Comparison of ENCODE assay signal across 9 cellular contexts in the genomic region with DNA sequence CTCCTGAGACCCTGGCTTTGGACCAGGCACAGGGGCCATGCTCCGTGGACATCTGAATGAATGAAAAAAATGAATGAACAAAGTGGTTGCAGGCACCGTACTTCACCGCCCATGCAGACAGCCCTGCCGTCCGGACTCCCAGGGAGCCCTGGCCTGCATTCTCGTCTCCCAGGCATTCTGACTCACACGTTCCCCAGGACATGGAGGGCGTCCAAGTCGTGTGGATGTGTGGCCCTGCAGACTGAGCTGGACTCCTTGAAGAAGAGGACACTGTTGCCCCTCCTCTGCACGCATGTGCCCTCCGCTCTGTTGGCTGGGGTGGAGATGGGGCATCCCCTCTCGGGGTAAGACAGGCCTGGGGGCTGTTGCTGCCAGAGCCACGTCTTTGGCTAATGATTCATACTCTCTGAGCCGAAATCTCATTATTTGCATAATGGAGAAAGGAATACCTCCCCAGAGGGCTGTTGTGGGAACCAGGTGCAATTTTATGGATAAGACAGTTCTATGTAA. TPM values are rescaled to one million over a fixed set of nuclear protein-coding genes. Genes with fewer than 3 reads are reported as not detected.
DNase-seq lines count a peak whose midpoint lies in the region; ATAC-seq and TF ChIP-seq lines count a peak whose summit lies in the region.
"Had no signal": no experiment of that assay in that cellular context is flagged by ENCODE, and none has a peak within 500 bp of the region (broad histone marks: within the 10 kb centered on the region; RNA-seq: fewer than 3 reads in every experiment).

No MANE protein-coding gene starts in this region.

- H3K27me3 Mint-ChIP-seq in Calu3 (ENCODE audit: unreplicated experiment), result peaks cover 28% of the 10 kb centered on the region

- no peak overlapping the region for H3K4me3 Mint-ChIP-seq in Calu3 (ENCODE audit: low read depth, unreplicated experiment)

- DNase-seq in Calu3 (peak; percentile 56), NCI-H526 (lab: John Stamatoyannopoulos, UW) (peak; percentile 91 to 94), fibroblast of peridontal ligament (ENCODE audit: extremely low read depth) (peak; percentile 89), pons (ENCODE audit: low spot score) (peak; percentile 8), ecto neural progenitor cell (ENCODE audit: low spot score) (no peak), DMS53 treated with DMSO at 0.1 percent for 48 hours (lab: John Stamatoyannopoulos, UW; ENCODE audit: unreplicated experiment) (no peak)
- DNase-seq in activated T-cell treated with anti-CD3 and anti-CD28 coated beads, Interleukin-2, amount 50 U/mL, for 1 hour, result no peak
- DNase-seq: stimulated activated naive CD4-positive, alpha-beta T cell treated with Interleukin-2 at 50 U/mL for 16 hours had no signal

- peaks cover 7% of the 10 kb centered on the region for H3K4me1 Mint-ChIP-seq in Calu3 (ENCODE audit: low read depth, unreplicated experiment)

- peaks cover 5% of the 10 kb centered on the region for H3K36me3 Mint-ChIP-seq in Calu3 (ENCODE audit: insufficient read depth, unreplicated experiment)

- TF ChIP-seq CTCF in Calu3 (IDR thresholded peaks at IDR 0.05; ENCODE audit: unreplicated experiment), result no peak

- no peak overlapping the region for H3K27ac Mint-ChIP-seq in Calu3 (ENCODE audit: unreplicated experiment)

- no peak for ATAC-seq in GM21515 (IDR thresholded peaks at IDR 0.05; ENCODE audit: unreplicated experiment)

- peaks cover 3% of the 10 kb centered on the region for H3K9me3 Mint-ChIP-seq in Calu3 (ENCODE audit: low read depth, unreplicated experiment)

- intact Hi-C loops in Calu3 (cut with micrococcal nuclease; ENCODE audit: unreplicated experiment), result no loop called here

- CTCF ChIA-PET in Calu3 (lab: Charles Lee), result no interaction called here

- no TSS peak for BruUV-seq in Calu3 (replicated peaks; lab: Mats Ljungman, UMichigan)

RNA-seq across cellular contexts. Expression of a gene that starts 49.7 kb away (rescaled TPM):
- 33.6 and 37.1 TPM in 2 replicates for total RNA-seq in Calu3 (2022)

Comparison
In these comparisons a context has a peak if more than half of its experiments do, and no peak if none do; other contexts are left out.
1. DNase-seq: peak in Calu3 (single experiment), NCI-H526 (2 of 2), fibroblast of peridontal ligament (single experiment) and pons (single experiment); none in ecto neural progenitor cell (single experiment), activated T-cell treated with anti-CD3 and anti-CD28 coated beads, Interleukin-2, amount 50 U/mL, for 1 hour (single experiment) and DMS53 treated with DMSO at 0.1 percent for 48 hours (single experiment).